11 cellular contexts compared by ENCODE assay signal in genomic region chr9:88258012-88258411, GRCh38.
DNase-seq lines count a peak whose midpoint lies in the region; ATAC-seq and TF ChIP-seq lines count a peak whose summit lies in the region.
"Had no signal": no experiment of that assay in that cellular context is flagged by ENCODE, and none has a peak within 500 bp of the region (broad histone marks: within the 10 kb centered on the region; RNA-seq: fewer than 3 reads in every experiment).

No MANE protein-coding gene starts in this region.

- TF ChIP-seq CTCF in left ventricle myocardium inferior (IDR thresholded peaks at IDR 0.05; ENCODE audit: borderline replicate concordance): no peak
- no peak for TF ChIP-seq CTCF in progenitor cell of endocrine pancreas (IDR thresholded peaks at IDR 0.05; ENCODE audit: unreplicated experiment)

- no peaks in the 10 kb centered on the region for H3K27me3 ChIP-seq in left ventricle myocardium inferior (ENCODE audit: low read depth)

- H3K27ac ChIP-seq in left ventricle myocardium inferior (replicated peaks): no peak overlapping the region

- in situ Hi-C loops in G401 (cut with HindIII; ENCODE audit: low sequenced_read_pairs): no loop called here

- no peak for ATAC-seq in HG02642 (IDR thresholded peaks at IDR 0.05; ENCODE audit: poor library complexity, unreplicated experiment)

- H3K36me3 ChIP-seq in left ventricle myocardium inferior: no peaks in the 10 kb centered on the region

- H3K4me3 ChIP-seq in left ventricle myocardium inferior: no peak overlapping the region

- no peaks in the 10 kb centered on the region for H3K27me3 Mint-ChIP-seq in progenitor cell of endocrine pancreas

- H3K4me3 Mint-ChIP-seq in progenitor cell of endocrine pancreas (ENCODE audit: low read depth): no peak overlapping the region
- H3K4me3 Mint-ChIP-seq: dendritic cell treated with granulocyte-macrophage colony-stimulating factor and Interleukin-4, amounts not matched to agents 40 ng/mL and 50 ng/mL, for 4 days had no signal

- peak overlapping the region; percentile 39 for H3K27ac Mint-ChIP-seq in progenitor cell of endocrine pancreas
- H3K27ac Mint-ChIP-seq: dendritic cell treated with granulocyte-macrophage colony-stimulating factor and Interleukin-4, amounts not matched to agents 40 ng/mL and 50 ng/mL, for 4 days had no signal

- H3K4me1 ChIP-seq in left ventricle myocardium inferior: peaks cover 17% of the 10 kb centered on the region

- peak; percentile 6 for DNase-seq in G401 (ENCODE audit: low spot score)
- peak; percentile 67 for DNase-seq in astrocyte of the hippocampus (ENCODE audit: low read depth, low spot score)
- DNase-seq in left ventricle myocardium inferior: peak; percentile 26
- DNase-seq in progenitor cell of endocrine pancreas (ENCODE audit: low spot score, unreplicated experiment): no peak
- no peak for DNase-seq in HuH-7.5 (ENCODE audit: low spot score)
- DNase-seq in stimulated activated CD4-positive, alpha-beta T cell treated with anti-CD3 and anti-CD28 coated beads, Interleukin-4, amount 100 ng/mL, for 4 hours: no peak
- no peak for DNase-seq in NCI-H2227 (lab: John Stamatoyannopoulos, UW; ENCODE audit: unreplicated experiment)
- DNase-seq: DMS79 treated with DMSO at 0.1 percent for 48 hours, NCI-H1105 treated with DMSO at 0.1 percent for 48 hours had no signal

- H3K4me1 Mint-ChIP-seq in progenitor cell of endocrine pancreas (ENCODE audit: low read depth): peaks cover 4% of the 10 kb centered on the region

- intact Hi-C loops in left ventricle myocardium inferior (cut with micrococcal nuclease): no loop called here

- peaks cover 3% of the 10 kb centered on the region for H3K9me3 Mint-ChIP-seq in progenitor cell of endocrine pancreas (ENCODE audit: low read depth)

- no peaks in the 10 kb centered on the region for H3K36me3 Mint-ChIP-seq in progenitor cell of endocrine pancreas (ENCODE audit: insufficient read depth)

- peaks cover 2% of the 10 kb centered on the region for H3K9me3 ChIP-seq in left ventricle myocardium inferior (replicated peaks)

Comparison
In these comparisons a context has a peak if more than half of its experiments do, and no peak if none do; other contexts are left out.
1. DNase-seq: peak in G401 (single experiment), astrocyte of the hippocampus (single experiment) and left ventricle myocardium inferior (single experiment); none in progenitor cell of endocrine pancreas (single experiment), HuH-7.5 (single experiment), stimulated activated CD4-positive, alpha-beta T cell treated with anti-CD3 and anti-CD28 coated beads, Interleukin-4, amount 100 ng/mL, for 4 hours (0 of 2) and NCI-H2227 (single experiment).